Comparison of ENCODE assay signal across 1 cellular context in the genomic region with DNA sequence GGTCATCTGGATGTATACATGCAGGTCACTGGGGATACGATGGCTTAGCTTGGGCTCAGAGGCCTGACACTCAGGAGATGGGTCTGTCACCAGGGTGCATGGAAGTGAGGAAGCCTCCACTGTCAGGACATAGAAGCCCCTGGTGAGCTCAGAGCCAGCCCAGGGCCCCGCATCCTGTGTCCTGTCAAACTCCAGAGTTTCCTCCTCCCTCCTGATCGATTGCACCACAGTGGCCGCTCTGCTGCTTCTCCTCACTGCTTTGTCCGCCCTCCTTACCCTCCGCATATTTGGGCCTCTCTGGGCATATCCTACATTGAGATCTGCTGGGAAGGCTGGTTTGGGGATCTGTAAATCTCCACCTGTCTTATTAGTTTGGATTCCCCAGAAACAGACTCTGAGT.
TF ChIP-seq lines count a peak whose summit lies in the region.

No MANE protein-coding gene starts in this region.

TF ChIP-seq in GM23338, 12 proteins besides CTCF, POLR2A, EP300 and RAD21 (continued from another document):
- TF ChIP-seq, protein P1, sequence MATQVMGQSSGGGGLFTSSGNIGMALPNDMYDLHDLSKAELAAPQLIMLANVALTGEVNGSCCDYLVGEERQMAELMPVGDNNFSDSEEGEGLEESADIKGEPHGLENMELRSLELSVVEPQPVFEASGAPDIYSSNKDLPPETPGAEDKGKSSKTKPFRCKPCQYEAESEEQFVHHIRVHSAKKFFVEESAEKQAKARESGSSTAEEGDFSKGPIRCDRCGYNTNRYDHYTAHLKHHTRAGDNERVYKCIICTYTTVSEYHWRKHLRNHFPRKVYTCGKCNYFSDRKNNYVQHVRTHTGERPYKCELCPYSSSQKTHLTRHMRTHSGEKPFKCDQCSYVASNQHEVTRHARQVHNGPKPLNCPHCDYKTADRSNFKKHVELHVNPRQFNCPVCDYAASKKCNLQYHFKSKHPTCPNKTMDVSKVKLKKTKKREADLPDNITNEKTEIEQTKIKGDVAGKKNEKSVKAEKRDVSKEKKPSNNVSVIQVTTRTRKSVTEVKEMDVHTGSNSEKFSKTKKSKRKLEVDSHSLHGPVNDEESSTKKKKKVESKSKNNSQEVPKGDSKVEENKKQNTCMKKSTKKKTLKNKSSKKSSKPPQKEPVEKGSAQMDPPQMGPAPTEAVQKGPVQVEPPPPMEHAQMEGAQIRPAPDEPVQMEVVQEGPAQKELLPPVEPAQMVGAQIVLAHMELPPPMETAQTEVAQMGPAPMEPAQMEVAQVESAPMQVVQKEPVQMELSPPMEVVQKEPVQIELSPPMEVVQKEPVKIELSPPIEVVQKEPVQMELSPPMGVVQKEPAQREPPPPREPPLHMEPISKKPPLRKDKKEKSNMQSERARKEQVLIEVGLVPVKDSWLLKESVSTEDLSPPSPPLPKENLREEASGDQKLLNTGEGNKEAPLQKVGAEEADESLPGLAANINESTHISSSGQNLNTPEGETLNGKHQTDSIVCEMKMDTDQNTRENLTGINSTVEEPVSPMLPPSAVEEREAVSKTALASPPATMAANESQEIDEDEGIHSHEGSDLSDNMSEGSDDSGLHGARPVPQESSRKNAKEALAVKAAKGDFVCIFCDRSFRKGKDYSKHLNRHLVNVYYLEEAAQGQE (IDR thresholded peaks at IDR 0.05; ENCODE audit: unreplicated experiment), result no peak
- TF ChIP-seq ZNF331 (CRISPR knock-in tag; IDR thresholded peaks at IDR 0.05; ENCODE audit: low read depth), result no peak
- TF ChIP-seq, protein P2, sequence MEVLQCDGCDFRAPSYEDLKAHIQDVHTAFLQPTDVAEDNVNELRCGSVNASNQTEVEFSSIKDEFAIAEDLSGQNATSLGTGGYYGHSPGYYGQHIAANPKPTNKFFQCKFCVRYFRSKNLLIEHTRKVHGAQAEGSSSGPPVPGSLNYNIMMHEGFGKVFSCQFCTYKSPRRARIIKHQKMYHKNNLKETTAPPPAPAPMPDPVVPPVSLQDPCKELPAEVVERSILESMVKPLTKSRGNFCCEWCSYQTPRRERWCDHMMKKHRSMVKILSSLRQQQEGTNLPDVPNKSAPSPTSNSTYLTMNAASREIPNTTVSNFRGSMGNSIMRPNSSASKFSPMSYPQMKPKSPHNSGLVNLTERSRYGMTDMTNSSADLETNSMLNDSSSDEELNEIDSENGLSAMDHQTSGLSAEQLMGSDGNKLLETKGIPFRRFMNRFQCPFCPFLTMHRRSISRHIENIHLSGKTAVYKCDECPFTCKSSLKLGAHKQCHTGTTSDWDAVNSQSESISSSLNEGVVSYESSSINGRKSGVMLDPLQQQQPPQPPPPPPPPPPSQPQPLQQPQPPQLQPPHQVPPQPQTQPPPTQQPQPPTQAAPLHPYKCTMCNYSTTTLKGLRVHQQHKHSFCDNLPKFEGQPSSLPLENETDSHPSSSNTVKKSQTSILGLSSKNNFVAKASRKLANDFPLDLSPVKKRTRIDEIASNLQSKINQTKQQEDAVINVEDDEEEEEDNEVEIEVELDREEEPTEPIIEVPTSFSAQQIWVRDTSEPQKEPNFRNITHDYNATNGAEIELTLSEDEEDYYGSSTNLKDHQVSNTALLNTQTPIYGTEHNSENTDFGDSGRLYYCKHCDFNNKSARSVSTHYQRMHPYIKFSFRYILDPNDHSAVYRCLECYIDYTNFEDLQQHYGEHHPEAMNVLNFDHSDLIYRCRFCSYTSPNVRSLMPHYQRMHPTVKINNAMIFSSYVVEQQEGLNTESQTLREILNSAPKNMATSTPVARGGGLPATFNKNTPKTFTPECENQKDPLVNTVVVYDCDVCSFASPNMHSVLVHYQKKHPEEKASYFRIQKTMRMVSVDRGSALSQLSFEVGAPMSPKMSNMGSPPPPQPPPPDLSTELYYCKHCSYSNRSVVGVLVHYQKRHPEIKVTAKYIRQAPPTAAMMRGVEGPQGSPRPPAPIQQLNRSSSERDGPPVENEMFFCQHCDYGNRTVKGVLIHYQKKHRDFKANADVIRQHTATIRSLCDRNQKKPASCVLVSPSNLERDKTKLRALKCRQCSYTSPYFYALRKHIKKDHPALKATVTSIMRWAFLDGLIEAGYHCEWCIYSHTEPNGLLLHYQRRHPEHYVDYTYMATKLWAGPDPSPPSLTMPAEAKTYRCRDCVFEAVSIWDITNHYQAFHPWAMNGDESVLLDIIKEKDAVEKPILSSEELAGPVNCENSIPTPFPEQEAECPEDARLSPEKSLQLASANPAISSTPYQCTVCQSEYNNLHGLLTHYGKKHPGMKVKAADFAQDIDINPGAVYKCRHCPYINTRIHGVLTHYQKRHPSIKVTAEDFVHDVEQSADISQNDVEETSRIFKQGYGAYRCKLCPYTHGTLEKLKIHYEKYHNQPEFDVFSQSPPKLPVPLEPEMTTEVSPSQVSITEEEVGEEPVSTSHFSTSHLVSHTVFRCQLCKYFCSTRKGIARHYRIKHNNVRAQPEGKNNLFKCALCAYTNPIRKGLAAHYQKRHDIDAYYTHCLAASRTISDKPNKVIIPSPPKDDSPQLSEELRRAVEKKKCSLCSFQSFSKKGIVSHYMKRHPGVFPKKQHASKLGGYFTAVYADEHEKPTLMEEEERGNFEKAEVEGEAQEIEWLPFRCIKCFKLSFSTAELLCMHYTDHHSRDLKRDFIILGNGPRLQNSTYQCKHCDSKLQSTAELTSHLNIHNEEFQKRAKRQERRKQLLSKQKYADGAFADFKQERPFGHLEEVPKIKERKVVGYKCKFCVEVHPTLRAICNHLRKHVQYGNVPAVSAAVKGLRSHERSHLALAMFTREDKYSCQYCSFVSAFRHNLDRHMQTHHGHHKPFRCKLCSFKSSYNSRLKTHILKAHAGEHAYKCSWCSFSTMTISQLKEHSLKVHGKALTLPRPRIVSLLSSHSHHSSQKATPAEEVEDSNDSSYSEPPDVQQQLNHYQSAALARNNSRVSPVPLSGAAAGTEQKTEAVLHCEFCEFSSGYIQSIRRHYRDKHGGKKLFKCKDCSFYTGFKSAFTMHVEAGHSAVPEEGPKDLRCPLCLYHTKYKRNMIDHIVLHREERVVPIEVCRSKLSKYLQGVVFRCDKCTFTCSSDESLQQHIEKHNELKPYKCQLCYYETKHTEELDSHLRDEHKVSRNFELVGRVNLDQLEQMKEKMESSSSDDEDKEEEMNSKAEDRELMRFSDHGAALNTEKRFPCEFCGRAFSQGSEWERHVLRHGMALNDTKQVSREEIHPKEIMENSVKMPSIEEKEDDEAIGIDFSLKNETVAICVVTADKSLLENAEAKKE (CRISPR knock-in tag; IDR thresholded peaks at IDR 0.05), result no peak
- no peak for TF ChIP-seq EZH2 (IDR thresholded peaks at IDR 0.05; ENCODE audit: low read depth, unreplicated experiment)
- TF ChIP-seq STAT1 (IDR thresholded peaks at IDR 0.05; ENCODE audit: unreplicated experiment), result no peak
- TF ChIP-seq, protein P3, sequence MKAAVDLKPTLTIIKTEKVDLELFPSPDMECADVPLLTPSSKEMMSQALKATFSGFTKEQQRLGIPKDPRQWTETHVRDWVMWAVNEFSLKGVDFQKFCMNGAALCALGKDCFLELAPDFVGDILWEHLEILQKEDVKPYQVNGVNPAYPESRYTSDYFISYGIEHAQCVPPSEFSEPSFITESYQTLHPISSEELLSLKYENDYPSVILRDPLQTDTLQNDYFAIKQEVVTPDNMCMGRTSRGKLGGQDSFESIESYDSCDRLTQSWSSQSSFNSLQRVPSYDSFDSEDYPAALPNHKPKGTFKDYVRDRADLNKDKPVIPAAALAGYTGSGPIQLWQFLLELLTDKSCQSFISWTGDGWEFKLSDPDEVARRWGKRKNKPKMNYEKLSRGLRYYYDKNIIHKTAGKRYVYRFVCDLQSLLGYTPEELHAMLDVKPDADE (IDR thresholded peaks at IDR 0.05), result no peak
- TF ChIP-seq NANOG (IDR thresholded peaks at IDR 0.05; ENCODE audit: borderline replicate concordance), result no peak
- no peak for TF ChIP-seq CREB1 (CRISPR knock-in tag; IDR thresholded peaks at IDR 0.05; ENCODE audit: low read depth)
